Comparison of ENCODE assay signal across 1 cellular context in the genomic region with DNA sequence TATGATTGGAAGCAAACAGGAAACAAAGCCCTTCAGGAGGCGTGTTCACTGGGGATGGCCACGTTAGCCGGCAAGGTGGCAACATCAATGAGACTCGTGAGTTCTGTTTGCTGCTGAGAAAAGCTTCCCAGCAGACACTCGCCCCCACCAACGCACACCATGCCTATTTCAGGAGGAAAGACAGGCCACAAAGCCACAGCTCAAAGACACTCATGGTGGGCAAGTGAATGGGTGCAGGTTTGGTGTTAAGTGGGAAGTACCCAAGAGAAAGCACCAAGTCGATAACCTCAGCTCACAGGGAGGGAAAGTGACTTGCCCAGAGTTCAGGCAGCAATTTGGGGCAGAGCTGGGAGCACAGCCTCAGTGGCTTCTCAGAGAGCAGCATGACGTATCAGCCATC.
A peak's percentile ranks its signal among the peaks of the same experiment; 100 is the strongest.
TF ChIP-seq lines count a peak whose summit lies in the region.

No MANE protein-coding gene starts in this region.

TF ChIP-seq in GM12878, 131 proteins besides CTCF, POLR2A, EP300 and RAD21 (continued from another document):
- TF ChIP-seq, protein P1, sequence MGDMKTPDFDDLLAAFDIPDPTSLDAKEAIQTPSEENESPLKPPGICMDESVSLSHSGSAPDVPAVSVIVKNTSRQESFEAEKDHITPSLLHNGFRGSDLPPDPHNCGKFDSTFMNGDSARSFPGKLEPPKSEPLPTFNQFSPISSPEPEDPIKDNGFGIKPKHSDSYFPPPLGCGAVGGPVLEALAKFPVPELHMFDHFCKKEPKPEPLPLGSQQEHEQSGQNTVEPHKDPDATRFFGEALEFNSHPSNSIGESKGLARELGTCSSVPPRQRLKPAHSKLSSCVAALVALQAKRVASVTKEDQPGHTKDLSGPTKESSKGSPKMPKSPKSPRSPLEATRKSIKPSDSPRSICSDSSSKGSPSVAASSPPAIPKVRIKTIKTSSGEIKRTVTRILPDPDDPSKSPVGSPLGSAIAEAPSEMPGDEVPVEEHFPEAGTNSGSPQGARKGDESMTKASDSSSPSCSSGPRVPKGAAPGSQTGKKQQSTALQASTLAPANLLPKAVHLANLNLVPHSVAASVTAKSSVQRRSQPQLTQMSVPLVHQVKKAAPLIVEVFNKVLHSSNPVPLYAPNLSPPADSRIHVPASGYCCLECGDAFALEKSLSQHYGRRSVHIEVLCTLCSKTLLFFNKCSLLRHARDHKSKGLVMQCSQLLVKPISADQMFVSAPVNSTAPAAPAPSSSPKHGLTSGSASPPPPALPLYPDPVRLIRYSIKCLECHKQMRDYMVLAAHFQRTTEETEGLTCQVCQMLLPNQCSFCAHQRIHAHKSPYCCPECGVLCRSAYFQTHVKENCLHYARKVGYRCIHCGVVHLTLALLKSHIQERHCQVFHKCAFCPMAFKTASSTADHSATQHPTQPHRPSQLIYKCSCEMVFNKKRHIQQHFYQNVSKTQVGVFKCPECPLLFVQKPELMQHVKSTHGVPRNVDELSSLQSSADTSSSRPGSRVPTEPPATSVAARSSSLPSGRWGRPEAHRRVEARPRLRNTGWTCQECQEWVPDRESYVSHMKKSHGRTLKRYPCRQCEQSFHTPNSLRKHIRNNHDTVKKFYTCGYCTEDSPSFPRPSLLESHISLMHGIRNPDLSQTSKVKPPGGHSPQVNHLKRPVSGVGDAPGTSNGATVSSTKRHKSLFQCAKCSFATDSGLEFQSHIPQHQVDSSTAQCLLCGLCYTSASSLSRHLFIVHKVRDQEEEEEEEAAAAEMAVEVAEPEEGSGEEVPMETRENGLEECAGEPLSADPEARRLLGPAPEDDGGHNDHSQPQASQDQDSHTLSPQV (IDR thresholded peaks at IDR 0.05), result no peak
- TF ChIP-seq MTA2 (IDR thresholded peaks at IDR 0.05; ENCODE audit: low read depth) (peak; percentile 61), RELA (IDR thresholded peaks at IDR 0.05; ENCODE audit: borderline replicate concordance, partially characterized antibody) (peak; percentile 66), SREBF1 (IDR thresholded peaks at IDR 0.05; ENCODE audit: low read length) (no peak), RFX5 (IDR thresholded peaks at IDR 0.05; ENCODE audit: low read depth, low read length) (no peak), CHD2 (IDR thresholded peaks at IDR 0.05; ENCODE audit: borderline replicate concordance, low read depth, low read length) (0 out of 2 replicates have a peak, but pooled peaks have one; percentile 31), CREM (IDR thresholded peaks at IDR 0.05; ENCODE audit: low read depth) (no peak), CBFB (IDR thresholded peaks at IDR 0.05; ENCODE audit: low read depth) (0 out of 2 replicates have a peak, but pooled peaks have one; percentile 28), SRF (IDR thresholded peaks at IDR 0.05; ENCODE audit: low read depth in 2 of 2, low read length in 2 of 2) (no peak), BHLHE40 (IDR thresholded peaks at IDR 0.05; ENCODE audit: borderline replicate concordance in 1 of 2, low read depth in 2 of 2, low read length in 1 of 2) (peak; percentile 77 to 80), NFXL1 (IDR thresholded peaks at IDR 0.05; ENCODE audit: borderline replicate concordance) (no peak), TCF7 (IDR thresholded peaks at IDR 0.05; ENCODE audit: borderline replicate concordance) (no peak), SMC3 (IDR thresholded peaks at IDR 0.05; ENCODE audit: borderline replicate concordance, low read length) (no peak), BCL11A (IDR thresholded peaks at IDR 0.05; ENCODE audit: low read depth, low read length) (0 out of 2 replicates have a peak, but pooled peaks have one; percentile 50), EGR1 (IDR thresholded peaks at IDR 0.05; ENCODE audit: borderline replicate concordance in 1 of 2, low read depth in 2 of 2, low read length in 2 of 2) (peak in 1 of 2 experiments; percentile 10; a peak in 1 of 3 replicates), MXI1 (IDR thresholded peaks at IDR 0.05; ENCODE audit: low read depth, low read length) (peak; percentile 60; the same call in 1 of the 2 replicates), MEF2A (IDR thresholded peaks at IDR 0.05; ENCODE audit: insufficient read depth, low read depth, low read length) (peak; percentile 72), STAT1 (conservative IDR thresholded peaks at IDR 0.05) (peak; percentile 74; the same call in 1 of the 2 replicates), PAX5 (IDR thresholded peaks at IDR 0.05; ENCODE audit: borderline replicate concordance, low read depth, low read length) (peak; percentile 50; the same call in 1 of the 2 replicates), BACH1 (IDR thresholded peaks at IDR 0.05; ENCODE audit: borderline replicate concordance) (no peak), POU2F2 (IDR thresholded peaks at IDR 0.05; ENCODE audit: borderline replicate concordance, low read depth, low read length) (peak; percentile 15; the same call in 1 of the 3 replicates), POLR2AphosphoS2 (IDR thresholded peaks at IDR 0.05; ENCODE audit: low read depth, low read length) (0 out of 2 replicates have a peak, but pooled peaks have one; percentile 28), IKZF2 (IDR thresholded peaks at IDR 0.05) (peak; percentile 72 to 89; a peak in 3 of 4 replicates), MEF2B (IDR thresholded peaks at IDR 0.05; ENCODE audit: partially characterized antibody, poor library complexity, severe bottlenecking) (peak; percentile 72), POLR2AphosphoS5 (IDR thresholded peaks at IDR 0.05; ENCODE audit: low read length) (peak; percentile 49), IKZF1 (conservative IDR thresholded peaks at IDR 0.05) (peak; percentile 86)
- TF ChIP-seq, protein P2, sequence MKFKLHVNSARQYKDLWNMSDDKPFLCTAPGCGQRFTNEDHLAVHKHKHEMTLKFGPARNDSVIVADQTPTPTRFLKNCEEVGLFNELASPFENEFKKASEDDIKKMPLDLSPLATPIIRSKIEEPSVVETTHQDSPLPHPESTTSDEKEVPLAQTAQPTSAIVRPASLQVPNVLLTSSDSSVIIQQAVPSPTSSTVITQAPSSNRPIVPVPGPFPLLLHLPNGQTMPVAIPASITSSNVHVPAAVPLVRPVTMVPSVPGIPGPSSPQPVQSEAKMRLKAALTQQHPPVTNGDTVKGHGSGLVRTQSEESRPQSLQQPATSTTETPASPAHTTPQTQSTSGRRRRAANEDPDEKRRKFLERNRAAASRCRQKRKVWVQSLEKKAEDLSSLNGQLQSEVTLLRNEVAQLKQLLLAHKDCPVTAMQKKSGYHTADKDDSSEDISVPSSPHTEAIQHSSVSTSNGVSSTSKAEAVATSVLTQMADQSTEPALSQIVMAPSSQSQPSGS (IDR thresholded peaks at IDR 0.05; ENCODE audit: low read length), result peak; percentile 66
- TF ChIP-seq, protein P3, sequence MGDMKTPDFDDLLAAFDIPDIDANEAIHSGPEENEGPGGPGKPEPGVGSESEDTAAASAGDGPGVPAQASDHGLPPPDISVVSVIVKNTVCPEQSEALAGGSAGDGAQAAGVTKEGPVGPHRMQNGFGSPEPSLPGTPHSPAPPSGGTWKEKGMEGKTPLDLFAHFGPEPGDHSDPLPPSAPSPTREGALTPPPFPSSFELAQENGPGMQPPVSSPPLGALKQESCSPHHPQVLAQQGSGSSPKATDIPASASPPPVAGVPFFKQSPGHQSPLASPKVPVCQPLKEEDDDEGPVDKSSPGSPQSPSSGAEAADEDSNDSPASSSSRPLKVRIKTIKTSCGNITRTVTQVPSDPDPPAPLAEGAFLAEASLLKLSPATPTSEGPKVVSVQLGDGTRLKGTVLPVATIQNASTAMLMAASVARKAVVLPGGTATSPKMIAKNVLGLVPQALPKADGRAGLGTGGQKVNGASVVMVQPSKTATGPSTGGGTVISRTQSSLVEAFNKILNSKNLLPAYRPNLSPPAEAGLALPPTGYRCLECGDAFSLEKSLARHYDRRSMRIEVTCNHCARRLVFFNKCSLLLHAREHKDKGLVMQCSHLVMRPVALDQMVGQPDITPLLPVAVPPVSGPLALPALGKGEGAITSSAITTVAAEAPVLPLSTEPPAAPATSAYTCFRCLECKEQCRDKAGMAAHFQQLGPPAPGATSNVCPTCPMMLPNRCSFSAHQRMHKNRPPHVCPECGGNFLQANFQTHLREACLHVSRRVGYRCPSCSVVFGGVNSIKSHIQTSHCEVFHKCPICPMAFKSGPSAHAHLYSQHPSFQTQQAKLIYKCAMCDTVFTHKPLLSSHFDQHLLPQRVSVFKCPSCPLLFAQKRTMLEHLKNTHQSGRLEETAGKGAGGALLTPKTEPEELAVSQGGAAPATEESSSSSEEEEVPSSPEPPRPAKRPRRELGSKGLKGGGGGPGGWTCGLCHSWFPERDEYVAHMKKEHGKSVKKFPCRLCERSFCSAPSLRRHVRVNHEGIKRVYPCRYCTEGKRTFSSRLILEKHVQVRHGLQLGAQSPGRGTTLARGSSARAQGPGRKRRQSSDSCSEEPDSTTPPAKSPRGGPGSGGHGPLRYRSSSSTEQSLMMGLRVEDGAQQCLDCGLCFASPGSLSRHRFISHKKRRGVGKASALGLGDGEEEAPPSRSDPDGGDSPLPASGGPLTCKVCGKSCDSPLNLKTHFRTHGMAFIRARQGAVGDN (IDR thresholded peaks at IDR 0.05), result peak; percentile 77
- TF ChIP-seq, protein P4, sequence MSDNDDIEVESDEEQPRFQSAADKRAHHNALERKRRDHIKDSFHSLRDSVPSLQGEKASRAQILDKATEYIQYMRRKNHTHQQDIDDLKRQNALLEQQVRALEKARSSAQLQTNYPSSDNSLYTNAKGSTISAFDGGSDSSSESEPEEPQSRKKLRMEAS (IDR thresholded peaks at IDR 0.05; ENCODE audit: low read depth, low read length), result 0 out of 2 replicates have a peak, but pooled peaks have one; percentile 45
- TF ChIP-seq, protein P5, sequence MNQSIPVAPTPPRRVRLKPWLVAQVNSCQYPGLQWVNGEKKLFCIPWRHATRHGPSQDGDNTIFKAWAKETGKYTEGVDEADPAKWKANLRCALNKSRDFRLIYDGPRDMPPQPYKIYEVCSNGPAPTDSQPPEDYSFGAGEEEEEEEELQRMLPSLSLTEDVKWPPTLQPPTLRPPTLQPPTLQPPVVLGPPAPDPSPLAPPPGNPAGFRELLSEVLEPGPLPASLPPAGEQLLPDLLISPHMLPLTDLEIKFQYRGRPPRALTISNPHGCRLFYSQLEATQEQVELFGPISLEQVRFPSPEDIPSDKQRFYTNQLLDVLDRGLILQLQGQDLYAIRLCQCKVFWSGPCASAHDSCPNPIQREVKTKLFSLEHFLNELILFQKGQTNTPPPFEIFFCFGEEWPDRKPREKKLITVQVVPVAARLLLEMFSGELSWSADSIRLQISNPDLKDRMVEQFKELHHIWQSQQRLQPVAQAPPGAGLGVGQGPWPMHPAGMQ (IDR thresholded peaks at IDR 0.05; ENCODE audit: borderline replicate concordance), result peak; percentile 47; the same call in 1 of the 2 replicates
- TF ChIP-seq, protein P6, sequence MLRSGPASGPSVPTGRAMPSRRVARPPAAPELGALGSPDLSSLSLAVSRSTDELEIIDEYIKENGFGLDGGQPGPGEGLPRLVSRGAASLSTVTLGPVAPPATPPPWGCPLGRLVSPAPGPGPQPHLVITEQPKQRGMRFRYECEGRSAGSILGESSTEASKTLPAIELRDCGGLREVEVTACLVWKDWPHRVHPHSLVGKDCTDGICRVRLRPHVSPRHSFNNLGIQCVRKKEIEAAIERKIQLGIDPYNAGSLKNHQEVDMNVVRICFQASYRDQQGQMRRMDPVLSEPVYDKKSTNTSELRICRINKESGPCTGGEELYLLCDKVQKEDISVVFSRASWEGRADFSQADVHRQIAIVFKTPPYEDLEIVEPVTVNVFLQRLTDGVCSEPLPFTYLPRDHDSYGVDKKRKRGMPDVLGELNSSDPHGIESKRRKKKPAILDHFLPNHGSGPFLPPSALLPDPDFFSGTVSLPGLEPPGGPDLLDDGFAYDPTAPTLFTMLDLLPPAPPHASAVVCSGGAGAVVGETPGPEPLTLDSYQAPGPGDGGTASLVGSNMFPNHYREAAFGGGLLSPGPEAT (IDR thresholded peaks at IDR 0.05; ENCODE audit: low read depth), result peak; percentile 56; the same call in 1 of the 2 replicates
